1 cellular context compared by ENCODE assay signal in the genomic region with DNA sequence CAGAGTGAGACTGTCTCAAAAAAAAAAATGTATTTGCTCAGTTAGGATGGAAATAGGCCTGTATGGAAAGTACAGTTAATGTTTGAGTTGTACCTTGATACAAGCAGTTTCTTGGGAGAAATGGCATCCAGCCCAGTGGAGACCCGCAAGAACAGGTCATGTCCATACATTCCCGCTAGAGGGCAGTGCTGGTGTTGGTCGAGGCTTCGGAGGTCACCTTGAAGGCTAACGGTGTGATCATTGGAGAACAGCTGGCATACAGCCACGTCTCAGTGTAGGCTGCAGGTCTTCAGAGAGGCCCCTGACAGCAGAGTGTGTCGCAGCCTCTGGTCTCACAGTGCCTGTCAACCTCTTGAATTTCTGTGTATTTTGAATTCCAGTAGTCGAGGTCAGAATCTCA.
TF ChIP-seq lines count a peak whose summit lies in the region.

No MANE protein-coding gene starts in this region.

TF ChIP-seq in IMR-90, 13 proteins besides CTCF, POLR2A, EP300 and RAD21:
- TF ChIP-seq SMC3 (IDR thresholded peaks at IDR 0.05; ENCODE audit: low read depth, low read length) (peak; percentile 29; the same call in 1 of the 2 replicates), NFE2L2 (IDR thresholded peaks at IDR 0.05; ENCODE audit: low read depth, low read length) (no peak), MAZ (IDR thresholded peaks at IDR 0.05; ENCODE audit: borderline replicate concordance, low read depth, low read length) (no peak), RCOR1 (IDR thresholded peaks at IDR 0.05; ENCODE audit: insufficient replicate concordance, low read length) (no peak)
